In the genomic region with DNA sequence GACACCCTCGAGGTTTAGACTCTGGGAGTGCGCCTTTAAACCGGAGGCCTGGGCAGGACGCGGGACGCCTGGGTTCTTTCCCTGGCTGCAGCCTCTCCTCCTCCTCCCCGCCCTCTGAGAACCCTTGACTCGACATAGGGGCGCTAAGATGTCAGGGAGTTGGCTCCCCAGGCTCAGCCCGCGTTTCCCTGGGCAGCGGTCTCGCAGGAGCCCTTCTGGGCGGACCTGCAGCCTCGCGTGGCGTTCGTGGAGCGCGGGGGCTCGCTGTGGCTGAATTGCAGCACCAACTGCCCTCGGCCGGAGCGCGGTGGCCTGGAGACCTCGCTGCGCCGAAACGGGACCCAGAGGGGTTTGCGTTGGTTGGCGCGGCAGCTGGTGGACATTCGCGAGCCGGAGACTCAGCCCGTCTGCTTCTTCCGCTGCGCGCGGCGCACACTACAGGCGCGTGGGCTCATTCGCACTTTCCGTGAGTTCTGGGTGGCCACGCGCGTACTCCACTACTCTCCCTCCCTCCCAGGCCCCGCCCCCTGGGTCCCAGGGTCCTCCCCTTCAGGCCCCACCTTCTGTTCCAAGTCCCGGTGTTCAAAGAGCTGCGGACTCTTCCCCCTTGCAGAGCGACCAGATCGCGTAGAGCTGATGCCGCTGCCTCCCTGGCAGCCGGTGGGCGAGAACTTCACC, we compare ENCODE assay signal across 1 cellular context.
TF ChIP-seq lines count a peak whose summit lies in the region.

No MANE protein-coding gene starts in this region.

TF ChIP-seq in K562, 482 proteins besides CTCF, POLR2A, EP300 and RAD21 (continued from another document and continues in another):
- TF ChIP-seq HNRNPK (IDR thresholded peaks at IDR 0.05; ENCODE audit: low read depth, low read length, poor library complexity, severe bottlenecking) (no peak), ZNF76 (CRISPR knock-in tag; IDR thresholded peaks at IDR 0.05; ENCODE audit: borderline replicate concordance) (no peak), ZNF79 (CRISPR knock-in tag; IDR thresholded peaks at IDR 0.05; ENCODE audit: low read depth) (no peak), CHCHD3 (CRISPR knock-in tag; IDR thresholded peaks at IDR 0.05) (no peak), DLX4 (CRISPR knock-in tag; IDR thresholded peaks at IDR 0.05) (no peak), ZC3H4 (CRISPR knock-in tag; IDR thresholded peaks at IDR 0.05; ENCODE audit: borderline replicate concordance) (no peak), ZNF175 (CRISPR knock-in tag; IDR thresholded peaks at IDR 0.05; ENCODE audit: low read depth) (no peak), MECOM (CRISPR knock-in tag; IDR thresholded peaks at IDR 0.05) (no peak), FOXJ2 (tag; IDR thresholded peaks at IDR 0.05) (no peak), KLF16 (IDR thresholded peaks at IDR 0.05) (no peak), TGIF2 (CRISPR knock-in tag; IDR thresholded peaks at IDR 0.05) (no peak), JUN (IDR thresholded peaks at IDR 0.05; ENCODE audit: borderline replicate concordance, low read depth, low read length) (no peak), JUN (CRISPR knock-in tag; IDR thresholded peaks at IDR 0.05; ENCODE audit: borderline replicate concordance) (no peak), SP1 (CRISPR knock-in tag; IDR thresholded peaks at IDR 0.05) (peak; percentile 67; the same call in 1 of the 2 replicates), MEF2A (IDR thresholded peaks at IDR 0.05; ENCODE audit: control insufficient read depth, low read depth, low read length) (no peak), ATF3 (IDR thresholded peaks at IDR 0.05) (no peak), ATF3 (CRISPR knock-in tag; conservative IDR thresholded peaks at IDR 0.05) (no peak), HDGF (IDR thresholded peaks at IDR 0.05) (0 out of 2 replicates have a peak, but pooled peaks have one; percentile 49), NR4A1 (CRISPR knock-in tag; IDR thresholded peaks at IDR 0.05) (no peak), NR4A1 (tag; IDR thresholded peaks at IDR 0.05) (no peak), TEAD1 (CRISPR knock-in tag; IDR thresholded peaks at IDR 0.05) (0 out of 4 replicates have a peak, but pooled peaks of 1 of the 2 experiments have one; percentile 46), ZNF561 (CRISPR knock-in tag; conservative IDR thresholded peaks at IDR 0.05) (no peak), ARID2 (IDR thresholded peaks at IDR 0.05) (no peak), POLR3A (IDR thresholded peaks at IDR 0.05; ENCODE audit: borderline replicate concordance, extremely low read depth, insufficient read depth, insufficient read length) (no peak), CEBPB (tag; IDR thresholded peaks at IDR 0.05) (no peak), ASH1L (IDR thresholded peaks at IDR 0.05; ENCODE audit: borderline replicate concordance, low read depth, partially characterized antibody) (no peak), ZNF778 (CRISPR knock-in tag; IDR thresholded peaks at IDR 0.05) (no peak), SAP30 (IDR thresholded peaks at IDR 0.05; ENCODE audit: borderline replicate concordance, insufficient read depth, low read depth, low read length, poor library complexity, severe bottlenecking) (peak; percentile 70), ILF3 (IDR thresholded peaks at IDR 0.05; ENCODE audit: borderline replicate concordance) (no peak), WHSC1 (IDR thresholded peaks at IDR 0.05; ENCODE audit: low read length) (no peak), SMAD1 (IDR thresholded peaks at IDR 0.05; ENCODE audit: low read depth, low read length, partially characterized antibody) (no peak), E4F1 (CRISPR knock-in tag; IDR thresholded peaks at IDR 0.05; ENCODE audit: borderline replicate concordance) (no peak), MTA3 (IDR thresholded peaks at IDR 0.05; ENCODE audit: borderline replicate concordance) (no peak), NCOA6 (IDR thresholded peaks at IDR 0.05) (no peak), NR2C1 (IDR thresholded peaks at IDR 0.05) (no peak), NR2C1 (tag; IDR thresholded peaks at IDR 0.05) (no peak), ZNF133 (CRISPR knock-in tag; IDR thresholded peaks at IDR 0.05) (no peak), ZNF785 (CRISPR knock-in tag; IDR thresholded peaks at IDR 0.05) (no peak), ZNF511 (CRISPR knock-in tag; IDR thresholded peaks at IDR 0.05) (no peak; the same call in 1 of the 2 replicates), CBX1 (IDR thresholded peaks at IDR 0.05; ENCODE audit: low read depth) (0 out of 2 replicates have a peak, but pooled peaks have one; percentile 14), C11orf30 (IDR thresholded peaks at IDR 0.05; ENCODE audit: low read depth) (no peak), PCBP1 (IDR thresholded peaks at IDR 0.05; ENCODE audit: low read depth, low read length, poor library complexity, severe bottlenecking) (no peak), BRD4 (IDR thresholded peaks at IDR 0.05) (no peak), CREBBP (IDR thresholded peaks at IDR 0.05; ENCODE audit: low read depth, low read length) (no peak), HLTF (IDR thresholded peaks at IDR 0.05) (no peak), DPF2 (IDR thresholded peaks at IDR 0.05) (no peak), ELK1 (CRISPR knock-in tag; IDR thresholded peaks at IDR 0.05) (no peak)
- TF ChIP-seq, protein P1, sequence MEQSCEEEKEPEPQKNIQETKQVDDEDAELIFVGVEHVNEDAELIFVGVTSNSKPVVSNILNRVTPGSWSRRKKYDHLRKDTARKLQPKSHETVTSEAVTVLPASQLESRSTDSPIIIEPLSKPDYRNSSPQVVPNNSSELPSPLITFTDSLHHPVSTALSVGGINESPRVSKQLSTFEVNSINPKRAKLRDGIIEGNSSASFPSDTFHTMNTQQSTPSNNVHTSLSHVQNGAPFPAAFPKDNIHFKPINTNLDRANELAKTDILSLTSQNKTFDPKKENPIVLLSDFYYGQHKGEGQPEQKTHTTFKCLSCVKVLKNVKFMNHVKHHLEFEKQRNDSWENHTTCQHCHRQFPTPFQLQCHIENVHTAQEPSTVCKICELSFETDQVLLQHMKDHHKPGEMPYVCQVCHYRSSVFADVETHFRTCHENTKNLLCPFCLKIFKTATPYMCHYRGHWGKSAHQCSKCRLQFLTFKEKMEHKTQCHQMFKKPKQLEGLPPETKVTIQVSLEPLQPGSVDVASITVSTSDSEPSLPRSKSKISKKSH (CRISPR knock-in tag; IDR thresholded peaks at IDR 0.05), result no peak
- TF ChIP-seq, protein P2, sequence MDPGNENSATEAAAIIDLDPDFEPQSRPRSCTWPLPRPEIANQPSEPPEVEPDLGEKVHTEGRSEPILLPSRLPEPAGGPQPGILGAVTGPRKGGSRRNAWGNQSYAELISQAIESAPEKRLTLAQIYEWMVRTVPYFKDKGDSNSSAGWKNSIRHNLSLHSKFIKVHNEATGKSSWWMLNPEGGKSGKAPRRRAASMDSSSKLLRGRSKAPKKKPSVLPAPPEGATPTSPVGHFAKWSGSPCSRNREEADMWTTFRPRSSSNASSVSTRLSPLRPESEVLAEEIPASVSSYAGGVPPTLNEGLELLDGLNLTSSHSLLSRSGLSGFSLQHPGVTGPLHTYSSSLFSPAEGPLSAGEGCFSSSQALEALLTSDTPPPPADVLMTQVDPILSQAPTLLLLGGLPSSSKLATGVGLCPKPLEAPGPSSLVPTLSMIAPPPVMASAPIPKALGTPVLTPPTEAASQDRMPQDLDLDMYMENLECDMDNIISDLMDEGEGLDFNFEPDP (CRISPR knock-in tag; IDR thresholded peaks at IDR 0.05), result no peak
- TF ChIP-seq, protein P3, sequence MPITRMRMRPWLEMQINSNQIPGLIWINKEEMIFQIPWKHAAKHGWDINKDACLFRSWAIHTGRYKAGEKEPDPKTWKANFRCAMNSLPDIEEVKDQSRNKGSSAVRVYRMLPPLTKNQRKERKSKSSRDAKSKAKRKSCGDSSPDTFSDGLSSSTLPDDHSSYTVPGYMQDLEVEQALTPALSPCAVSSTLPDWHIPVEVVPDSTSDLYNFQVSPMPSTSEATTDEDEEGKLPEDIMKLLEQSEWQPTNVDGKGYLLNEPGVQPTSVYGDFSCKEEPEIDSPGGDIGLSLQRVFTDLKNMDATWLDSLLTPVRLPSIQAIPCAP (CRISPR knock-in tag; IDR thresholded peaks at IDR 0.05; ENCODE audit: borderline replicate concordance), result no peak
- TF ChIP-seq, protein P4, sequence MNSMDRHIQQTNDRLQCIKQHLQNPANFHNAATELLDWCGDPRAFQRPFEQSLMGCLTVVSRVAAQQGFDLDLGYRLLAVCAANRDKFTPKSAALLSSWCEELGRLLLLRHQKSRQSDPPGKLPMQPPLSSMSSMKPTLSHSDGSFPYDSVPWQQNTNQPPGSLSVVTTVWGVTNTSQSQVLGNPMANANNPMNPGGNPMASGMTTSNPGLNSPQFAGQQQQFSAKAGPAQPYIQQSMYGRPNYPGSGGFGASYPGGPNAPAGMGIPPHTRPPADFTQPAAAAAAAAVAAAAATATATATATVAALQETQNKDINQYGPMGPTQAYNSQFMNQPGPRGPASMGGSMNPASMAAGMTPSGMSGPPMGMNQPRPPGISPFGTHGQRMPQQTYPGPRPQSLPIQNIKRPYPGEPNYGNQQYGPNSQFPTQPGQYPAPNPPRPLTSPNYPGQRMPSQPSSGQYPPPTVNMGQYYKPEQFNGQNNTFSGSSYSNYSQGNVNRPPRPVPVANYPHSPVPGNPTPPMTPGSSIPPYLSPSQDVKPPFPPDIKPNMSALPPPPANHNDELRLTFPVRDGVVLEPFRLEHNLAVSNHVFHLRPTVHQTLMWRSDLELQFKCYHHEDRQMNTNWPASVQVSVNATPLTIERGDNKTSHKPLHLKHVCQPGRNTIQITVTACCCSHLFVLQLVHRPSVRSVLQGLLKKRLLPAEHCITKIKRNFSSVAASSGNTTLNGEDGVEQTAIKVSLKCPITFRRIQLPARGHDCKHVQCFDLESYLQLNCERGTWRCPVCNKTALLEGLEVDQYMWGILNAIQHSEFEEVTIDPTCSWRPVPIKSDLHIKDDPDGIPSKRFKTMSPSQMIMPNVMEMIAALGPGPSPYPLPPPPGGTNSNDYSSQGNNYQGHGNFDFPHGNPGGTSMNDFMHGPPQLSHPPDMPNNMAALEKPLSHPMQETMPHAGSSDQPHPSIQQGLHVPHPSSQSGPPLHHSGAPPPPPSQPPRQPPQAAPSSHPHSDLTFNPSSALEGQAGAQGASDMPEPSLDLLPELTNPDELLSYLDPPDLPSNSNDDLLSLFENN (IDR thresholded peaks at IDR 0.05; ENCODE audit: low read depth in 2 of 2, low read length in 2 of 2), result no peak
- TF ChIP-seq, protein P5, sequence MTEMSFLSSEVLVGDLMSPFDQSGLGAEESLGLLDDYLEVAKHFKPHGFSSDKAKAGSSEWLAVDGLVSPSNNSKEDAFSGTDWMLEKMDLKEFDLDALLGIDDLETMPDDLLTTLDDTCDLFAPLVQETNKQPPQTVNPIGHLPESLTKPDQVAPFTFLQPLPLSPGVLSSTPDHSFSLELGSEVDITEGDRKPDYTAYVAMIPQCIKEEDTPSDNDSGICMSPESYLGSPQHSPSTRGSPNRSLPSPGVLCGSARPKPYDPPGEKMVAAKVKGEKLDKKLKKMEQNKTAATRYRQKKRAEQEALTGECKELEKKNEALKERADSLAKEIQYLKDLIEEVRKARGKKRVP (CRISPR knock-in tag; IDR thresholded peaks at IDR 0.05), result no peak
- TF ChIP-seq, protein P6, sequence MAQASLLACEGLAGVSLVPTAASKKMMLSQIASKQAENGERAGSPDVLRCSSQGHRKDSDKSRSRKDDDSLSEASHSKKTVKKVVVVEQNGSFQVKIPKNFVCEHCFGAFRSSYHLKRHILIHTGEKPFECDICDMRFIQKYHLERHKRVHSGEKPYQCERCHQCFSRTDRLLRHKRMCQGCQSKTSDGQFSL (CRISPR knock-in tag; IDR thresholded peaks at IDR 0.05), result no peak
- TF ChIP-seq, protein P6 (tag; IDR thresholded peaks at IDR 0.05), result no peak
